26 cellular contexts compared by ENCODE assay signal in genomic region chr19:32453736-32454135, GRCh38. TPM values are rescaled to one million over a fixed set of nuclear protein-coding genes. Genes with fewer than 3 reads are reported as not detected.
DNase-seq lines count a peak whose midpoint lies in the region; ATAC-seq and FAIRE-seq lines count a peak whose summit lies in the region.
"Had no signal": no experiment of that assay in that cellular context is flagged by ENCODE, and none has a peak within 500 bp of the region (broad histone marks: within the 10 kb centered on the region; RNA-seq: fewer than 3 reads in every experiment).

No MANE protein-coding gene starts in this region.

- DNase-seq in EH (ENCODE audit: low read depth), result peak; percentile 20
- DNase-seq in LHCN-M2 (ENCODE audit: low read depth), result peak; percentile 20
- DNase-seq in dermis blood vessel endothelial cell, result peak; percentile 32
- DNase-seq in frontal cortex (ENCODE audit: low spot score in 2 of 2), result no peak
- no peak for DNase-seq in hypothalamus (lab: John Stamatoyannopoulos, UW)
- DNase-seq in NCI-H1417 treated with DMSO at 0.1 percent for 48 hours (lab: John Stamatoyannopoulos, UW), result no peak
- no peak for DNase-seq in NAMALWA (ENCODE audit: low spot score)
- DNase-seq: activated CD4-positive, alpha-beta memory T cell treated with anti-CD3 and anti-CD28 coated beads for 36 hours; activated CD4-positive, alpha-beta T cell treated with anti-CD3 and anti-CD28 coated beads for 1 hour; activated naive CD4-positive, alpha-beta T cell treated with Interleukin-2 at 50 U/mL for 16 hours; adrenal gland; C1 segment of cervical spinal cord; COR-L47; DMS79 treated with DMSO at 0.1 percent for 48 hours; effector CD4-positive, alpha-beta T cell; hippocampal formation; left colon; NCI-H1092; NCI-H187; NCI-H2171 treated with DMSO at 0.1 percent for 48 hours; NCI-H526; Right ventricle myocardium superior; stimulated activated naive CD4-positive, alpha-beta T cell; upper lobe of left lung had no signal

- peak; percentile 69 for FAIRE-seq in frontal cortex (lab: Jason Lieb, UNC)

- no peak for ATAC-seq in HG03354 (IDR thresholded peaks at IDR 0.05; ENCODE audit: poor library complexity, severe bottlenecking, unreplicated experiment)
- ATAC-seq: gastroesophageal sphincter, left colon had no signal

RNA-seq across cellular contexts. Expression of gene DPY19L3, which starts 48.2 kb away (rescaled TPM):
- total RNA-seq in LHCN-M2 (2014; rRNA removed) (13.0 and 15.7 TPM in 2 replicates), dermis blood vessel endothelial cell (37.8 and 44.6 TPM in 2 replicates), frontal cortex (28.9 TPM)
- polyA plus RNA-seq in LHCN-M2 (2012), result 4.8 TPM

Comparison
In these comparisons a context has a peak if more than half of its experiments do, and no peak if none do; other contexts are left out.
1. DNase-seq: peak in EH (single experiment), LHCN-M2 (single experiment) and dermis blood vessel endothelial cell (single experiment); none in frontal cortex (0 of 2), hypothalamus (0 of 51), NCI-H1417 treated with DMSO at 0.1 percent for 48 hours (single experiment) and NAMALWA (single experiment).